18 cellular contexts compared by ENCODE assay signal in the genomic region with DNA sequence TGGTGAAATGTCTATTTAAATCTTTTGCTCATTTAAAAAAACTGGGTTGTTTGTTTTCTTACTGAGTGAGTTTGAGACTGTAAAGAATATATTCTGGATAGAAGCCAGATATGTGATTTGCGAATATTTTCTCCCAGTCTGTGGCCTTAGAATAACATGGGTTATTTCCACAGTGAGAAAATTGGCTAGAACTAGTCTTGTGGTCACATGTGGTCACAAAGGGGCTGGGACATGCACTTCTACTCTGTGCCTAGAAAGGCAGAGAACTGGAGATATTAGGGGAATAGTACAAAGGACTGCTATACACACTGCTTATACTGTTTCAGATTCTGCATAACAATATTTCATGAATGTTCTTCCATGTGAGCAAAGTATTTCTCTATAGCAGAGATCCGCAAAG.
"Had no signal": no experiment of that assay in that cellular context is flagged by ENCODE, and none has a peak within 500 bp of the region (broad histone marks: within the 10 kb centered on the region; RNA-seq: fewer than 3 reads in every experiment).

No MANE protein-coding gene starts in this region.

- H3K27ac Mint-ChIP-seq: naive B cell, nephron progenitor cell, type B pancreatic cell had no signal

- H3K79me2 ChIP-seq: hepatocyte had no signal

- H3K4me3 ChIP-seq: colonic mucosa, hepatocyte, lung, psoas muscle, sigmoid colon, skin epidermis, suprapubic skin, thyroid gland had no signal

- H3K36me3 Mint-ChIP-seq: naive B cell, type B pancreatic cell had no signal

- H3K9me3 ChIP-seq: colonic mucosa, psoas muscle, sigmoid colon, suprapubic skin, thyroid gland had no signal

- ATAC-seq: foreskin keratinocyte; left lobe of liver; psoas muscle; stimulated activated naive CD8-positive, alpha-beta T cell treated with anti-CD3 and anti-CD28 coated beads, Interleukin-15, Interleukin-2, amounts not matched to agents 100 U/mL and 50 U/mL, for 24 hours had no signal

- H3K27me3 ChIP-seq: colonic mucosa, foreskin keratinocyte, sigmoid colon, thyroid gland had no signal

- DNase-seq: colonic mucosa; dermis blood vessel endothelial cell; foreskin keratinocyte; mesendoderm; naive B cell; nephron progenitor cell; psoas muscle; retina; sigmoid colon; stimulated activated CD4-positive, alpha-beta T cell treated with anti-CD3 and anti-CD28 coated beads, Interleukin-12 subunit alpha, Interleukin-12 subunit beta, amount 100 ng/mL, for 4 hours; stimulated activated naive CD8-positive, alpha-beta T cell treated with anti-CD3 and anti-CD28 coated beads, Interleukin-15, Interleukin-2, amounts not matched to agents 100 U/mL and 50 U/mL, for 24 hours; thyroid gland had no signal

- H3K4me1 ChIP-seq: colonic mucosa, psoas muscle, sigmoid colon, suprapubic skin, thyroid gland had no signal

- H3K4me2 ChIP-seq: hepatocyte had no signal

- H2AFZ ChIP-seq: hepatocyte had no signal

- H3K4me3 Mint-ChIP-seq: naive B cell, nephron progenitor cell, type B pancreatic cell had no signal

- H3K36me3 ChIP-seq: colonic mucosa, sigmoid colon, suprapubic skin, thyroid gland had no signal

- H3K4me1 Mint-ChIP-seq: naive B cell had no signal

- H3K27ac ChIP-seq: colonic mucosa, foreskin keratinocyte, hepatocyte, psoas muscle, sigmoid colon, skin epidermis, suprapubic skin, thyroid gland had no signal

- H3K9me3 Mint-ChIP-seq: type B pancreatic cell had no signal
